ENCODE assay signal across 20 cellular contexts in the genomic region with DNA sequence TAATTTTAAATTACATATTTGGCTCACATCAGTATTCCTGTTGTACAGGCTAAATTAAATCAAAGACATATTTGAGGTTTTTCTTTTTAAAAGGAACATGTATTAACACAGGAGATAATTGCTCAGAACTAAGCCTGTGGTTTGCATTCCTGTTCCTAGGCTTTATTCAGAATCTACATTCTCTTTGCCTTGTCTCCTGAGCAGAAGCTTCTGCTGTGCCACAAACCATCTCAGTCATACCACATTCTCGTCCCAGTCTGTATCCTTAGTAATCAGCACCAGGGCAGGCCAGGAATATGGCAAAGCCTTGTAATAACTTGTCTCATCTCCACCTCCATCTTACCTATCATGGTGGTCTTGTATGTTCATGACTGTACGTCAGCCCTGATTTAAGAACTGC.
DNase-seq lines count a peak whose midpoint lies in the region; ATAC-seq, FAIRE-seq and TF ChIP-seq lines count a peak whose summit lies in the region.
"Had no signal": no experiment of that assay in that cellular context is flagged by ENCODE, and none has a peak within 500 bp of the region (broad histone marks: within the 10 kb centered on the region; RNA-seq: fewer than 3 reads in every experiment).

No MANE protein-coding gene starts in this region.

- no peaks in the 10 kb centered on the region for H3K36me3 ChIP-seq in SK-N-SH (replicated peaks in 1 of 2; ENCODE audit: control insufficient read depth in 1 of 2, insufficient read depth in 2 of 2, low read length in 1 of 2)
- no peaks in the 10 kb centered on the region for H3K36me3 ChIP-seq in heart right ventricle
- H3K36me3 ChIP-seq: SJSA1 had no signal

- no peak overlapping the region for H3K4me2 ChIP-seq in SK-N-SH

- WGBS in SK-N-SH (ENCODE audit: low lambda C conversion rate): 46% methylated on average over 2 of the region's 2 CpGs
- WGBS in heart right ventricle, 2 donors: 90 to 96% methylated on average over 2 of the region's 2 CpGs

- H3K9me3 Mint-ChIP-seq in MCF 10A (ENCODE audit: unreplicated experiment): no peaks in the 10 kb centered on the region

- H4K20me1 ChIP-seq in SK-N-SH (ENCODE audit: insufficient read depth): no peaks in the 10 kb centered on the region

- TF ChIP-seq EP300 in SK-N-SH (IDR thresholded peaks at IDR 0.05; ENCODE audit: borderline replicate concordance in 1 of 2, low read depth in 1 of 2, low read length in 1 of 2): no peak

- FAIRE-seq in GM12891 (lab: Jason Lieb, UNC): no peak
- FAIRE-seq: GM18507, H54 had no signal

- H3K4me1 ChIP-seq in SK-N-SH (ENCODE audit: control insufficient read depth in 1 of 2, insufficient read depth in 2 of 2, low read depth in 1 of 2, low read length in 1 of 2) (no peaks in the 10 kb centered on the region; a peak in 1 of 4 replicates), heart right ventricle (peaks cover 0 to 10% (median 0%) of the 10 kb centered on the region in 9 donors)
- H3K4me1 ChIP-seq: SJSA1 had no signal

- H3K36me3 Mint-ChIP-seq in MCF 10A (ENCODE audit: insufficient read depth, unreplicated experiment): peaks cover 8% of the 10 kb centered on the region
- H3K36me3 Mint-ChIP-seq: CD4-positive, CD25-positive, alpha-beta regulatory T cell had no signal

- H3K4me3 ChIP-seq in SK-N-SH (ENCODE audit: low read depth in 2 of 2, low read length in 1 of 2) (no peak overlapping the region), choroid plexus epithelial cell (ENCODE audit: low read depth, low read length) (no peak overlapping the region), heart right ventricle (no peak overlapping the region)
- H3K4me3 ChIP-seq: SJSA1 had no signal

- no TSS peak for BruUV-seq in MCF 10A (replicated peaks; lab: Mats Ljungman, UMichigan)

- H3K79me2 ChIP-seq in SK-N-SH (ENCODE audit: insufficient read depth): no peaks in the 10 kb centered on the region

- H3K27ac ChIP-seq in SK-N-SH (ENCODE audit: low read depth in 2 of 2, low read length in 1 of 2): no peak overlapping the region
- H3K27ac ChIP-seq in heart right ventricle: no peak overlapping the region
- H3K27ac ChIP-seq: SJSA1 had no signal

- H3K27me3 Mint-ChIP-seq in MCF 10A (ENCODE audit: insufficient read depth, unreplicated experiment): no peaks in the 10 kb centered on the region
- H3K27me3 Mint-ChIP-seq: CD4-positive, CD25-positive, alpha-beta regulatory T cell had no signal

- H3K9ac ChIP-seq in SK-N-SH: no peak overlapping the region

- TF ChIP-seq RAD21 in SK-N-SH (IDR thresholded peaks at IDR 0.05; ENCODE audit: low read length): no peak

- ATAC-seq in SK-N-SH treated with all-trans-retinoic acid at 6 μM for 48 hours (no peak), heart right ventricle (no peak), GM19395 (IDR thresholded peaks at IDR 0.05; ENCODE audit: unreplicated experiment) (no peak)
- ATAC-seq: PC-3 had no signal

- no peak for TF ChIP-seq POLR2A in GM12891 (IDR thresholded peaks at IDR 0.05; ENCODE audit: low read depth, low read length)

- intact Hi-C loops in heart right ventricle (cut with DNase I) (no loop called here), MCF 10A (cut with micrococcal nuclease) (loop anchor here (10.0 kb wide), 1 partner anchor 53 kb away; no protein-coding TSS in a partner anchor)

- no peaks in the 10 kb centered on the region for H3F3A ChIP-seq in SK-N-SH (replicated peaks; ENCODE audit: insufficient read depth)

- no peak overlapping the region for H3K4me3 Mint-ChIP-seq in MCF 10A (ENCODE audit: unreplicated experiment)
- H3K4me3 Mint-ChIP-seq: CD4-positive, CD25-positive, alpha-beta regulatory T cell had no signal

- no peak overlapping the region for H2AFZ ChIP-seq in SK-N-SH (ENCODE audit: low read depth)

- POLR2A ChIA-PET in SK-N-SH (lab: Yijun Ruan, JAX): no interaction called here
- POLR2A ChIA-PET in MCF 10A (lab: Yijun Ruan, JAX): no interaction called here

- DNase-seq in SK-N-SH (no peak), choroid plexus epithelial cell (ENCODE audit: low read depth) (peak; percentile 5), myocyte (ENCODE audit: low read depth) (peak; percentile 75), heart right ventricle (no peak), GM12891 (ENCODE audit: insufficient read length, low spot score) (no peak), MCF 10A (ENCODE audit: unreplicated experiment) (no peak)
- DNase-seq: ACHN; CD4-positive, CD25-positive, alpha-beta regulatory T cell; DMS153; DND-41; NCI-H2029; NCI-H446; NCI-H524 treated with DMSO at 0.1 percent for 48 hours; NCI-H774; PC-3 had no signal

- H3K9me2 ChIP-seq in SK-N-SH: no peaks in the 10 kb centered on the region

- TF ChIP-seq CTCF in SK-N-SH (IDR thresholded peaks at IDR 0.05) (no peak), choroid plexus epithelial cell (conservative IDR thresholded peaks at IDR 0.05; ENCODE audit: low read depth, low read length) (no peak), heart right ventricle (IDR thresholded peaks at IDR 0.05) (no peak), MCF 10A (IDR thresholded peaks at IDR 0.05; ENCODE audit: unreplicated experiment) (no peak)

- H3K27me3 ChIP-seq in SK-N-SH (ENCODE audit: insufficient read depth): no peaks in the 10 kb centered on the region
- no peaks in the 10 kb centered on the region for H3K27me3 ChIP-seq in heart right ventricle
- H3K27me3 ChIP-seq: SJSA1 had no signal

- H3K9me3 ChIP-seq in SK-N-SH (no peaks in the 10 kb centered on the region), heart right ventricle (no peaks in the 10 kb centered on the region)
- H3K9me3 ChIP-seq: SJSA1 had no signal

- no peak overlapping the region for H3K27ac Mint-ChIP-seq in MCF 10A (ENCODE audit: low read depth, unreplicated experiment)

- H3K4me1 Mint-ChIP-seq in MCF 10A (ENCODE audit: insufficient read depth, unreplicated experiment): no peaks in the 10 kb centered on the region
- H3K4me1 Mint-ChIP-seq: CD4-positive, CD25-positive, alpha-beta regulatory T cell had no signal

- CTCF ChIA-PET in SK-N-SH (lab: Yijun Ruan, JAX) (no interaction called here), MCF 10A (lab: Yijun Ruan, JAX) (no interaction called here)

TF ChIP-seq in SK-N-SH treated with all-trans-retinoic acid at 6 μM for 48 hours, 23 proteins besides CTCF, POLR2A, EP300 and RAD21:
- TF ChIP-seq OSR1 (CRISPR knock-in tag; IDR thresholded peaks at IDR 0.05): no peak
- TF ChIP-seq ISL1 (CRISPR knock-in tag; IDR thresholded peaks at IDR 0.05): peak; percentile 65

TF ChIP-seq in SK-N-SH, 30 proteins besides CTCF, POLR2A, EP300 and RAD21:
- TF ChIP-seq, protein P1, sequence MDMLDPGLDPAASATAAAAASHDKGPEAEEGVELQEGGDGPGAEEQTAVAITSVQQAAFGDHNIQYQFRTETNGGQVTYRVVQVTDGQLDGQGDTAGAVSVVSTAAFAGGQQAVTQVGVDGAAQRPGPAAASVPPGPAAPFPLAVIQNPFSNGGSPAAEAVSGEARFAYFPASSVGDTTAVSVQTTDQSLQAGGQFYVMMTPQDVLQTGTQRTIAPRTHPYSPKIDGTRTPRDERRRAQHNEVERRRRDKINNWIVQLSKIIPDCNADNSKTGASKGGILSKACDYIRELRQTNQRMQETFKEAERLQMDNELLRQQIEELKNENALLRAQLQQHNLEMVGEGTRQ (IDR thresholded peaks at IDR 0.05; ENCODE audit: borderline replicate concordance, low read depth, low read length): no peak

TF ChIP-seq in GM12891, 5 proteins besides CTCF, POLR2A, EP300 and RAD21:
- TF ChIP-seq SPI1 (IDR thresholded peaks at IDR 0.05; ENCODE audit: low read depth, low read length): no peak
TF ChIP-seq in GM12891: peak in this region for 0.

Comparison
In these comparisons a context has a peak if more than half of its experiments do, and no peak if none do; other contexts are left out.
1. DNase-seq: peak in choroid plexus epithelial cell (single experiment) and myocyte (single experiment); none in SK-N-SH (single experiment), heart right ventricle (0 of 2), GM12891 (single experiment) and MCF 10A (single experiment).